11 cellular contexts compared by ENCODE assay signal in the genomic region with DNA sequence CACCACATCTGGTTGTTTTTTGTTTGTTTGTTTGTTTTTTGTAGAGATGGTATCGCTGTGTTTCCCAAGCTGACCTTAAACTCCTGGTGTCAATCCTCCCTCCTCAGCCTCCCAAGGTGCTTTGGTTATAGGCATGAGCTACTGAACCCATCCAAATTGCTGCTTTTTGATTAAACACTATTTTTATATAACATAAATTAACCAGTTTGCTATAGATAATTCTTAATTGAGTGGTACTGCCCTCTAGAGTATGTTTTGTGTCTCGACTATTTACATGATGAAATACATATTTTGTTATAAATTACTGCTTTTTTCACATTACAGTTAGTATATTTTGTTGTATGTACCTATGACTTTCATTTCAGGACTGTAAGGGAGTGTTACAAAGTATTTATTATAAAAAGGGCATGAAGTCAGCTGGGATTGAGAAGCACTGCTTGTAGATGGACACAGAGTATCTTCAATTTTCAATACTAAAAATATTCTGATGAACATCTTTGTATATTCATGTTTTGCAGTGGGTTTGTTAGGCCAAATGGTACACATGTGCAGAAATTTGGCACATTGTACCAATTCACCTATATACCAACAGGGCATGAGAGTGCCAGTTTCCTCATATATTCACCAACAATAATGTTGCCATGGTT. TPM values are rescaled to one million over a fixed set of nuclear protein-coding genes. Genes with fewer than 3 reads are reported as not detected.
A peak's percentile ranks its signal among the peaks of the same experiment; 100 is the strongest.
DNase-seq lines count a peak whose midpoint lies in the region; TF ChIP-seq lines count a peak whose summit lies in the region.
"Had no signal": no experiment of that assay in that cellular context is flagged by ENCODE, and none has a peak within 500 bp of the region (broad histone marks: within the 10 kb centered on the region; RNA-seq: fewer than 3 reads in every experiment).

No MANE protein-coding gene starts in this region.

- H3K4me3 Mint-ChIP-seq in nephron: no peak overlapping the region
- H3K4me3 Mint-ChIP-seq in activated naive CD4-positive, alpha-beta T cell treated with anti-CD3 and anti-CD28 coated beads, Interleukin-2, amount 10 ng/mL, durations not matched to agents 7 days and 5 days: no peak overlapping the region
- H3K4me3 Mint-ChIP-seq: activated naive CD4-positive, alpha-beta T cell treated with anti-CD3 and anti-CD28 coated beads, Interleukin-2, amount 50 U/mL, for 24 hours; nephron progenitor cell had no signal

- in situ Hi-C loops in mammary epithelial cell (cut with MboI; ENCODE audit: low sequenced_read_pairs in 2 of 2): no loop called here

- peak; percentile 35 to 41 for TF ChIP-seq CTCF in mammary epithelial cell (conservative IDR thresholded peaks at IDR 0.05 in 1 of 2, IDR thresholded peaks at IDR 0.05 in 1 of 2; ENCODE audit: extremely low read depth in 1 of 2, insufficient read depth in 1 of 2, low read depth in 1 of 2, low read length in 2 of 2)
- peak in 2 of 3 experiments; percentile 7 to 25 for TF ChIP-seq CTCF in nephron (IDR thresholded peaks at IDR 0.05; ENCODE audit: unreplicated experiment in 3 of 3)

- H3K9ac ChIP-seq in mammary epithelial cell (ENCODE audit: insufficient read depth, low read length): no peak overlapping the region

- DNase-seq in COLO829 (ENCODE audit: low spot score): peak; percentile 13
- DNase-seq in Kasumi-1 (lab: John Stamatoyannopoulos, UW): peak; percentile 14 to 62
- DNase-seq in mammary epithelial cell: no peak
- DNase-seq in NCI-H524 treated with DMSO at 0.1 percent for 48 hours (lab: John Stamatoyannopoulos, UW): no peak
- DNase-seq in activated CD8-positive, alpha-beta memory T cell treated with anti-CD3 and anti-CD28 coated beads, Interleukin-2, amount 50 U/mL, for 4 hours: no peak
- no peak for DNase-seq in activated naive CD4-positive, alpha-beta T cell treated with anti-CD3 and anti-CD28 coated beads, Interleukin-2, amount 10 ng/mL, durations not matched to agents 7 days and 5 days
- no peak for DNase-seq in stimulated activated CD4-positive, alpha-beta T cell treated with anti-CD3 and anti-CD28 coated beads, Interleukin-2, amount 100 ng/mL, for 24 hours
- DNase-seq: NCI-H748 treated with DMSO at 0.1 percent for 48 hours, nephron progenitor cell had no signal

- CTCF ChIA-PET in mammary epithelial cell (lab: Charles Lee; ENCODE audit: low non-redundant PET): no interaction called here
- CTCF ChIA-PET in activated naive CD4-positive, alpha-beta T cell treated with anti-CD3 and anti-CD28 coated beads, Interleukin-2, amount 10 ng/mL, durations not matched to agents 7 days and 5 days (lab: Charles Lee): interaction anchor here (0.6 to 2.3 kb wide), 4 partner anchors 9 to 461 kb away, joined by 3 to 9 read pairs (median 3); no protein-coding TSS in a partner anchor

- no peak overlapping the region for H3K4me2 ChIP-seq in mammary epithelial cell (ENCODE audit: insufficient read depth, low read depth, low read length)

- peaks cover 5% of the 10 kb centered on the region for H3K27me3 Mint-ChIP-seq in nephron (ENCODE audit: low read depth)
- H3K27me3 Mint-ChIP-seq in activated naive CD4-positive, alpha-beta T cell treated with anti-CD3 and anti-CD28 coated beads, Interleukin-2, amount 10 ng/mL, durations not matched to agents 7 days and 5 days: peaks cover 4% of the 10 kb centered on the region
- H3K27me3 Mint-ChIP-seq: activated naive CD4-positive, alpha-beta T cell treated with anti-CD3 and anti-CD28 coated beads, Interleukin-2, amount 50 U/mL, for 24 hours had no signal

- peaks cover 3% of the 10 kb centered on the region for H3K36me3 Mint-ChIP-seq in nephron (ENCODE audit: low read depth)
- H3K36me3 Mint-ChIP-seq in activated naive CD4-positive, alpha-beta T cell treated with anti-CD3 and anti-CD28 coated beads, Interleukin-2, amount 10 ng/mL, durations not matched to agents 7 days and 5 days: no peaks in the 10 kb centered on the region
- H3K36me3 Mint-ChIP-seq: activated naive CD4-positive, alpha-beta T cell treated with anti-CD3 and anti-CD28 coated beads, Interleukin-2, amount 50 U/mL, for 24 hours had no signal

- intact Hi-C loops in mammary epithelial cell (cut with micrococcal nuclease): loop anchor here (1.0 to 5.0 kb wide), 3 partner anchors 243 to 873 kb away; no protein-coding TSS in a partner anchor

- no peak overlapping the region for H2AFZ ChIP-seq in mammary epithelial cell (ENCODE audit: low read depth, low read length)

- WGBS in mammary epithelial cell (ENCODE audit: low coverage, missing lambda C conversion rate): 58% methylated on average over 2 of the region's 2 CpGs

- H4K20me1 ChIP-seq in mammary epithelial cell (ENCODE audit: insufficient read depth, low read length): no peaks in the 10 kb centered on the region

- H3K4me3 ChIP-seq in mammary epithelial cell (replicated peaks in 1 of 3; ENCODE audit: insufficient read depth in 1 of 3, low read depth in 2 of 3, low read length in 3 of 3): no peak overlapping the region

- no peaks in the 10 kb centered on the region for H3K9me3 ChIP-seq in mammary epithelial cell (replicated peaks; ENCODE audit: insufficient read depth, low read length)

- peaks cover 7% of the 10 kb centered on the region for H3K9me3 Mint-ChIP-seq in nephron
- H3K9me3 Mint-ChIP-seq in activated naive CD4-positive, alpha-beta T cell treated with anti-CD3 and anti-CD28 coated beads, Interleukin-2, amount 10 ng/mL, durations not matched to agents 7 days and 5 days: no peaks in the 10 kb centered on the region
- H3K9me3 Mint-ChIP-seq: activated naive CD4-positive, alpha-beta T cell treated with anti-CD3 and anti-CD28 coated beads, Interleukin-2, amount 50 U/mL, for 24 hours had no signal

- no peak overlapping the region for H3K27ac ChIP-seq in mammary epithelial cell (ENCODE audit: insufficient read depth, low read depth, low read length)

- no peak overlapping the region for H3K27ac Mint-ChIP-seq in nephron
- no peak overlapping the region for H3K27ac Mint-ChIP-seq in activated naive CD4-positive, alpha-beta T cell treated with anti-CD3 and anti-CD28 coated beads, Interleukin-2, amount 10 ng/mL, durations not matched to agents 7 days and 5 days
- H3K27ac Mint-ChIP-seq: activated naive CD4-positive, alpha-beta T cell treated with anti-CD3 and anti-CD28 coated beads, Interleukin-2, amount 50 U/mL, for 24 hours; nephron progenitor cell had no signal

- no TSS peak for BruUV-seq in mammary epithelial cell (replicated peaks; lab: Mats Ljungman, UMichigan)

- H3K27me3 ChIP-seq in mammary epithelial cell (ENCODE audit: insufficient read depth, low read length): no peaks in the 10 kb centered on the region

- no peaks in the 10 kb centered on the region for H3K36me3 ChIP-seq in mammary epithelial cell (ENCODE audit: insufficient read depth, low read length)

- H3K4me1 ChIP-seq in mammary epithelial cell (ENCODE audit: insufficient read depth, low read length): no peaks in the 10 kb centered on the region

- no peaks in the 10 kb centered on the region for H3K4me1 Mint-ChIP-seq in nephron
- H3K4me1 Mint-ChIP-seq in activated naive CD4-positive, alpha-beta T cell treated with anti-CD3 and anti-CD28 coated beads, Interleukin-2, amount 10 ng/mL, durations not matched to agents 7 days and 5 days: no peaks in the 10 kb centered on the region
- H3K4me1 Mint-ChIP-seq: activated naive CD4-positive, alpha-beta T cell treated with anti-CD3 and anti-CD28 coated beads, Interleukin-2, amount 50 U/mL, for 24 hours; nephron progenitor cell had no signal

- dilution Hi-C loops in mammary epithelial cell (cut with HindIII; ENCODE audit: low sequenced_read_pairs): no loop called here

- no peaks in the 10 kb centered on the region for H3K79me2 ChIP-seq in mammary epithelial cell (ENCODE audit: insufficient read depth, low read length)

RNA-seq across cellular contexts. Expression of gene SCAF11, which starts 14.9 kb away (rescaled TPM):
- total RNA-seq in mammary epithelial cell: 100 to 1,000 TPM in 1 of 2 donors, 10 to 100 TPM in 1; 99.2 to 100 TPM
- 48.6 TPM for polyA plus RNA-seq in mammary epithelial cell
- 63.4 TPM for polyA minus RNA-seq in mammary epithelial cell

Comparison
In these comparisons a context has a peak if more than half of its experiments do, and no peak if none do; other contexts are left out.
1. DNase-seq: peak in COLO829 (single experiment) and Kasumi-1 (2 of 2); none in mammary epithelial cell (single experiment), NCI-H524 treated with DMSO at 0.1 percent for 48 hours (single experiment), activated CD8-positive, alpha-beta memory T cell treated with anti-CD3 and anti-CD28 coated beads, Interleukin-2, amount 50 U/mL, for 4 hours (single experiment), activated naive CD4-positive, alpha-beta T cell treated with anti-CD3 and anti-CD28 coated beads, Interleukin-2, amount 10 ng/mL, durations not matched to agents 7 days and 5 days (single experiment) and stimulated activated CD4-positive, alpha-beta T cell treated with anti-CD3 and anti-CD28 coated beads, Interleukin-2, amount 100 ng/mL, for 24 hours (0 of 2).